21 cellular contexts compared by ENCODE assay signal in the genomic region with DNA sequence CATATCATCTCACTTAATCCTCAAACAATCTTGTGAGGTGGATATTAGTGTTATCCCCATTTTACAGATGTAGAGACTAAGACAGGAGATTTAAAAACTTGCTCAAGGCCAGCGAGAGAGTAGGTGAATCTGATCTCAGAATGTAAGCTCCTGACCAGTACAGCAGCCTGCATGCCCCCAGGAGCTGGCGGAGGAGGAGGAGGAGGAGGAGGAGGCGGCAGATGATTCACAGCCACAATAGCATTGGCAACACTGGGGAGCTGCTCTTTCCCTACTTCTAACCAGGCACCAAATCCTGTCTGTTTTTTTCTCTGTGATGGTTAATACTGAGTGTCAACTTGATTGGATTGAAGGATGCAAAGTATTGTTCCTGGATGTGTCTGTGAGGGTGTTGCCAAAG.
"Had no signal": no experiment of that assay in that cellular context is flagged by ENCODE, and none has a peak within 500 bp of the region (broad histone marks: within the 10 kb centered on the region; RNA-seq: fewer than 3 reads in every experiment).

No MANE protein-coding gene starts in this region.

- H3K4me3 ChIP-seq: left ventricle myocardium inferior, lung, mucosa of descending colon, ovary, right atrium auricular region, right lobe of liver, smooth muscle cell, stomach, thoracic aorta, tibial artery, vagina had no signal

- H3K36me3 ChIP-seq: left ventricle myocardium inferior, ovary, right atrium auricular region, right lobe of liver, stomach, thoracic aorta, tibial artery, vagina had no signal

- ATAC-seq: mucosa of descending colon; naive thymus-derived CD4-positive, alpha-beta T cell; natural killer cell treated with Interleukin-12 subunit alpha and Interleukin-12 subunit beta and Interleukin-15 and Interleukin-18, amount 100 ng/mL, for 72 hours; right lobe of liver; stimulated activated memory B cell treated with anti-CD40 and anti-IgM and Interleukin-4, amounts not matched to agents 10 μg/mL and 1 μg/mL and 100 μg/mL, for 72 hours; stimulated activated naive CD8-positive, alpha-beta T cell treated with anti-CD3 and anti-CD28 coated beads, Interleukin-15, Interleukin-2, amounts not matched to agents 100 U/mL and 50 U/mL, for 24 hours had no signal

- DNase-seq: hippocampal formation; left ventricle myocardium inferior; midbrain; mucosa of descending colon; naive thymus-derived CD4-positive, alpha-beta T cell; ovary; right lobe of liver; stimulated activated CD4-positive, alpha-beta T cell treated with anti-CD3 and anti-CD28 coated beads, Interleukin-1b, Interleukin-23, amount 100 ng/mL, for 48 hours; stimulated activated CD4-positive, alpha-beta T cell treated with anti-CD3 and anti-CD28 coated beads, Interleukin-2, amount 100 ng/mL, for 48 hours; stimulated activated CD4-positive, alpha-beta T cell treated with anti-CD3 and anti-CD28 coated beads, Interleukin-4, amount 100 ng/mL, for 4 hours; stimulated activated CD8-positive, alpha-beta memory T cell treated with anti-CD3 and anti-CD28 coated beads, Interleukin-4, amount 100 ng/mL, for 48 hours; stimulated activated naive CD8-positive, alpha-beta T cell treated with anti-CD3 and anti-CD28 coated beads, Interleukin-15, Interleukin-2, amounts not matched to agents 100 U/mL and 50 U/mL, for 24 hours; stomach; tibial artery had no signal

- H3K9me3 ChIP-seq: mucosa of descending colon, ovary, right atrium auricular region, right lobe of liver, thoracic aorta, tibial artery, vagina had no signal

- H3K27ac ChIP-seq: left ventricle myocardium inferior, ovary, right atrium auricular region, right lobe of liver, stomach, thoracic aorta, tibial artery, vagina had no signal

- H3K4me1 ChIP-seq: left ventricle myocardium inferior, right atrium auricular region, right lobe of liver, stomach, tibial artery, vagina had no signal
